Comparison of ENCODE assay signal across 24 cellular contexts in the genomic region with DNA sequence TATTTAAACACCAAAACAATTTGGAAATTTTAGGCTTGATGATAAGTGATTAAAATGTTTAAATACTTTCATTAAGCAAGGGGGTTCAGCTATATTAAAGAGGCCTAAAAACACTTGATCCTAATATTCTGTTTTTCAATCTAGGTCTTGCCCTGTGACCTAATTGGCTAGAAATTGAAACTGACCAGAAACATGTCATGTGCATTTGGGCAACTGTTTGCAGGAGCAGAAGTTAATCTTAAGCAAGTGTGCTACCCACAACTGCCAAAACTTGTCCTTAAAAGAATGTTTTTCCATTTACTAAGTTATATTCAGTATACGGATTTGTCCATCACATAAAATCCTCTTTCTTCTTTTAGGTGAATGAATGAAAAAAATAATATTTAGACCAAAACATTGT.
DNase-seq lines count a peak whose midpoint lies in the region; ATAC-seq, FAIRE-seq and TF ChIP-seq lines count a peak whose summit lies in the region.
"Had no signal": no experiment of that assay in that cellular context is flagged by ENCODE, and none has a peak within 500 bp of the region (broad histone marks: within the 10 kb centered on the region; RNA-seq: fewer than 3 reads in every experiment).

No MANE protein-coding gene starts in this region.

- 21% methylated on average over 1 of the region's 1 CpG for WGBS in right lobe of liver (ENCODE audit: insufficient coverage, low coverage, low lambda C conversion rate, missing lambda C conversion rate)
- 0% methylated on average over 1 of the region's 1 CpG for WGBS in HepG2 (ENCODE audit: low lambda C conversion rate)

- ATAC-seq in right lobe of liver (peak in 3 of 4 donors; percentile 45 to 75 (median 68)), HepG2 (no peak), left lobe of liver (peak; percentile 77), gastrocnemius medialis (no peak), GM19328 (IDR thresholded peaks at IDR 0.05; ENCODE audit: unreplicated experiment) (no peak)
- ATAC-seq: GM12878 had no signal

- no peaks in the 10 kb centered on the region for H3K79me2 ChIP-seq in HepG2 (ENCODE audit: insufficient read depth, low read length)

- DNase-seq in right lobe of liver (no peak), HepG2 (ENCODE audit: low spot score) (no peak), left lobe of liver (ENCODE audit: low spot score) (no peak), gastrocnemius medialis (no peak)
- DNase-seq: ACHN; BE2C; C1 segment of cervical spinal cord; CD4-positive, alpha-beta memory T cell; CD4-positive, CD25-positive, alpha-beta regulatory T cell; CD8-positive, alpha-beta memory T cell; COR-L47; DMS 273 treated with DMSO at 0.1 percent for 48 hours; DMS153; DMS79; DND-41; EL; GDM1 had no signal

- H3K4me1 ChIP-seq in right lobe of liver (peaks cover 0 to 4% (median 0%) of the 10 kb centered on the region in 4 donors), HepG2 (ENCODE audit: insufficient read depth, low read length) (no peaks in the 10 kb centered on the region), gastrocnemius medialis (peaks cover 0 to 4% of the 10 kb centered on the region in 2 donors)
- H3K4me1 ChIP-seq: BE2C, BLaER1 had no signal

- H3K4me2 ChIP-seq in HepG2 (ENCODE audit: low read depth, low read length): no peak overlapping the region
- H3K4me2 ChIP-seq: BLaER1 had no signal

- no peak for TF ChIP-seq EP300 in HepG2 (IDR thresholded peaks at IDR 0.05; ENCODE audit: low read depth in 2 of 2, low read length in 2 of 2)
- TF ChIP-seq EP300 in HepG2 (CRISPR knock-in tag; IDR thresholded peaks at IDR 0.05; ENCODE audit: borderline replicate concordance): no peak

- no peak overlapping the region for H3K4me3 ChIP-seq in right lobe of liver
- H3K4me3 ChIP-seq in HepG2 (replicated peaks in 1 of 3; ENCODE audit: insufficient read depth in 1 of 3, low read depth in 2 of 3, low read length in 3 of 3): no peak overlapping the region
- H3K4me3 ChIP-seq in gastrocnemius medialis: no peak overlapping the region
- H3K4me3 ChIP-seq: BLaER1, GM12878 had no signal

- H3K9ac ChIP-seq in HepG2 (ENCODE audit: insufficient read depth, low read depth, low read length): no peak overlapping the region
- H3K9ac ChIP-seq: BLaER1 had no signal

- H2AFZ ChIP-seq in HepG2 (ENCODE audit: low read length): no peak overlapping the region

- no peak for FAIRE-seq in HepG2 (lab: Jason Lieb, UNC)
- FAIRE-seq: GM12878, GM12892, GM18507, GM19239 had no signal

- no peak for TF ChIP-seq POLR2A in right lobe of liver (IDR thresholded peaks at IDR 0.05)
- TF ChIP-seq POLR2A in HepG2 (IDR thresholded peaks at IDR 0.05; ENCODE audit: insufficient read depth in 1 of 2, low read depth in 2 of 2, low read length in 2 of 2): no peak
- no peak for TF ChIP-seq POLR2A in gastrocnemius medialis (IDR thresholded peaks at IDR 0.05)

- H3K27me3 ChIP-seq in right lobe of liver: no peaks in the 10 kb centered on the region
- no peaks in the 10 kb centered on the region; a peak in 1 of 5 replicates for H3K27me3 ChIP-seq in HepG2 (ENCODE audit: control insufficient read depth in 1 of 2, insufficient read depth in 2 of 2, low read length in 2 of 2)
- no peaks in the 10 kb centered on the region for H3K27me3 ChIP-seq in gastrocnemius medialis
- H3K27me3 ChIP-seq: BE2C, BLaER1 had no signal

- intact Hi-C loops in right lobe of liver (cut with DNase I) (no loop called here), HepG2 (cut with micrococcal nuclease; ENCODE audit: unreplicated experiment) (no loop called here), gastrocnemius medialis (cut with DNase I; ENCODE audit: low total_unique reads) (no loop called here)

- in situ Hi-C loops in HepG2 (cut with HindIII; ENCODE audit: extremely low pct_ligation_motif_present, low pct_unique_long_range_greater_than_20kb): no loop called here
- in situ Hi-C loops in gastrocnemius medialis (cut with MboI; ENCODE audit: low sequenced_read_pairs in 4 of 4): loop anchor here in 1 of 4 donors (25.0 kb wide), 1 partner anchor 186 kb away; no protein-coding TSS in a partner anchor

- TF ChIP-seq CTCF in right lobe of liver (IDR thresholded peaks at IDR 0.05): no peak
- no peak for TF ChIP-seq CTCF in HepG2 (CRISPR knock-in tag; IDR thresholded peaks at IDR 0.05)
- no peak for TF ChIP-seq CTCF in gastrocnemius medialis (IDR thresholded peaks at IDR 0.05 in 4 of 5, conservative IDR thresholded peaks at IDR 0.05 in 1 of 5)

- H4K20me1 ChIP-seq in HepG2 (ENCODE audit: insufficient read depth, low read length): no peaks in the 10 kb centered on the region
- H4K20me1 ChIP-seq: BLaER1 had no signal

- POLR2A ChIA-PET in HepG2 (lab: Yijun Ruan, JAX): no interaction called here

- CTCF ChIA-PET in HepG2 (lab: Yijun Ruan, JAX; ENCODE audit: low intra/inter-chr PET ratio, low total read pairs): no interaction called here

- no TSS peak for BruUV-seq in HepG2 (replicated peaks; lab: Mats Ljungman, UMichigan)

- no peak overlapping the region for H3K27ac ChIP-seq in right lobe of liver
- H3K27ac ChIP-seq in HepG2 (ENCODE audit: extremely low read length, insufficient read depth, low read length): no peak overlapping the region
- no peak overlapping the region for H3K27ac ChIP-seq in gastrocnemius medialis
- H3K27ac ChIP-seq: 22Rv1, BLaER1 had no signal

- H3K36me3 ChIP-seq in right lobe of liver (no peaks in the 10 kb centered on the region), HepG2 (replicated peaks in 1 of 2; ENCODE audit: control insufficient read depth in 1 of 2, insufficient read depth in 2 of 2, low read length in 2 of 2) (no peaks in the 10 kb centered on the region), gastrocnemius medialis (no peaks in the 10 kb centered on the region)
- H3K36me3 ChIP-seq: BE2C, BLaER1 had no signal

- no peaks in the 10 kb centered on the region for H3K9me3 ChIP-seq in right lobe of liver
- no peaks in the 10 kb centered on the region for H3K9me3 ChIP-seq in HepG2 (ENCODE audit: low read length)
- no peaks in the 10 kb centered on the region for H3K9me3 ChIP-seq in gastrocnemius medialis
- H3K9me3 ChIP-seq: BE2C, BLaER1 had no signal

- no peak for TF ChIP-seq RAD21 in HepG2 (CRISPR knock-in tag; IDR thresholded peaks at IDR 0.05)

TF ChIP-seq in HepG2, 621 proteins besides CTCF, POLR2A, EP300 and RAD21 (continues in another document):
- TF ChIP-seq, protein P1, sequence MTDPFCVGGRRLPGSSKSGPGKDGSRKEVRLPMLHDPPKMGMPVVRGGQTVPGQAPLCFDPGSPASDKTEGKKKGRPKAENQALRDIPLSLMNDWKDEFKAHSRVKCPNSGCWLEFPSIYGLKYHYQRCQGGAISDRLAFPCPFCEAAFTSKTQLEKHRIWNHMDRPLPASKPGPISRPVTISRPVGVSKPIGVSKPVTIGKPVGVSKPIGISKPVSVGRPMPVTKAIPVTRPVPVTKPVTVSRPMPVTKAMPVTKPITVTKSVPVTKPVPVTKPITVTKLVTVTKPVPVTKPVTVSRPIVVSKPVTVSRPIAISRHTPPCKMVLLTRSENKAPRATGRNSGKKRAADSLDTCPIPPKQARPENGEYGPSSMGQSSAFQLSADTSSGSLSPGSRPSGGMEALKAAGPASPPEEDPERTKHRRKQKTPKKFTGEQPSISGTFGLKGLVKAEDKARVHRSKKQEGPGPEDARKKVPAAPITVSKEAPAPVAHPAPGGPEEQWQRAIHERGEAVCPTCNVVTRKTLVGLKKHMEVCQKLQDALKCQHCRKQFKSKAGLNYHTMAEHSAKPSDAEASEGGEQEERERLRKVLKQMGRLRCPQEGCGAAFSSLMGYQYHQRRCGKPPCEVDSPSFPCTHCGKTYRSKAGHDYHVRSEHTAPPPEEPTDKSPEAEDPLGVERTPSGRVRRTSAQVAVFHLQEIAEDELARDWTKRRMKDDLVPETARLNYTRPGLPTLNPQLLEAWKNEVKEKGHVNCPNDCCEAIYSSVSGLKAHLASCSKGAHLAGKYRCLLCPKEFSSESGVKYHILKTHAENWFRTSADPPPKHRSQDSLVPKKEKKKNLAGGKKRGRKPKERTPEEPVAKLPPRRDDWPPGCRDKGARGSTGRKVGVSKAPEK (CRISPR knock-in tag; IDR thresholded peaks at IDR 0.05; ENCODE audit: borderline replicate concordance): no peak
- TF ChIP-seq, protein P2, sequence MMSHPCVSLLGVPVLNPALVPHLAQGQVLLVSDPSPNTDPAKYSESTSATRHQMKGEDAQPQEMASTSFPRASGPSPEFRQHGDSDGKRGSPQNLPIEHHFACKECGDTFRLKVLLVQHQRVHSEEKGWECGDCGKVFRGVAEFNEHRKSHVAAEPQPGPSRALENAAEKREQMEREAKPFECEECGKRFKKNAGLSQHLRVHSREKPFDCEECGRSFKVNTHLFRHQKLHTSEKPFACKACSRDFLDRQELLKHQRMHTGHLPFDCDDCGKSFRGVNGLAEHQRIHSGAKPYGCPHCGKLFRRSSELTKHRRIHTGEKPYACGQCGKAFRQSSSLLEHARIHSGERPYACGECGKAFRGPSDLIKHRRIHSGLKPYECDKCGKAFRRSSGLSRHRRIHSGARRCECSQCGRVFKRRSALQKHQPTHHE (CRISPR knock-in tag; IDR thresholded peaks at IDR 0.05; ENCODE audit: borderline replicate concordance): no peak
- TF ChIP-seq XBP1 (CRISPR knock-in tag; IDR thresholded peaks at IDR 0.05): no peak
- TF ChIP-seq, protein P3, sequence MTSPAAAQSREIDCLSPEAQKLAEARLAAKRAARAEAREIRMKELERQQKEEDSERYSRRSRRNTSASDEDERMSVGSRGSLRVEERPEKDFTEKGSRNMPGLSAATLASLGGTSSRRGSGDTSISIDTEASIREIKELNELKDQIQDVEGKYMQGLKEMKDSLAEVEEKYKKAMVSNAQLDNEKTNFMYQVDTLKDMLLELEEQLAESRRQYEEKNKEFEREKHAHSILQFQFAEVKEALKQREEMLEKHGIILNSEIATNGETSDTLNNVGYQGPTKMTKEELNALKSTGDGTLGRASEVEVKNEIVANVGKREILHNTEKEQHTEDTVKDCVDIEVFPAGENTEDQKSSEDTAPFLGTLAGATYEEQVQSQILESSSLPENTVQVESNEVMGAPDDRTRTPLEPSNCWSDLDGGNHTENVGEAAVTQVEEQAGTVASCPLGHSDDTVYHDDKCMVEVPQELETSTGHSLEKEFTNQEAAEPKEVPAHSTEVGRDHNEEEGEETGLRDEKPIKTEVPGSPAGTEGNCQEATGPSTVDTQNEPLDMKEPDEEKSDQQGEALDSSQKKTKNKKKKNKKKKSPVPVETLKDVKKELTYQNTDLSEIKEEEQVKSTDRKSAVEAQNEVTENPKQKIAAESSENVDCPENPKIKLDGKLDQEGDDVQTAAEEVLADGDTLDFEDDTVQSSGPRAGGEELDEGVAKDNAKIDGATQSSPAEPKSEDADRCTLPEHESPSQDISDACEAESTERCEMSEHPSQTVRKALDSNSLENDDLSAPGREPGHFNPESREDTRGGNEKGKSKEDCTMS (CRISPR knock-in tag; conservative IDR thresholded peaks at IDR 0.05): no peak
- TF ChIP-seq ATF1 (CRISPR knock-in tag; IDR thresholded peaks at IDR 0.05): no peak
- no peak for TF ChIP-seq ZNF136 (CRISPR knock-in tag; IDR thresholded peaks at IDR 0.05; ENCODE audit: low read depth)
- TF ChIP-seq HNRNPH1 (optimal IDR thresholded peaks at IDR 0.05; ENCODE audit: low read depth, low read length): no peak
- no peak for TF ChIP-seq MIXL1 (CRISPR knock-in tag; IDR thresholded peaks at IDR 0.05)
- no peak for TF ChIP-seq MTF1 (CRISPR knock-in tag; IDR thresholded peaks at IDR 0.05)
- no peak for TF ChIP-seq GTF2F1 (IDR thresholded peaks at IDR 0.05; ENCODE audit: low read length)
- TF ChIP-seq CHD4 (IDR thresholded peaks at IDR 0.05; ENCODE audit: borderline replicate concordance, low read length): no peak

Comparison
In these comparisons a context has a peak if more than half of its experiments do, and no peak if none do; other contexts are left out.
1. ATAC-seq: peak in right lobe of liver (3 of 4) and left lobe of liver (single experiment); none in HepG2 (single experiment), gastrocnemius medialis (0 of 2) and GM19328 (single experiment).